Comparison of ENCODE assay signal across 2 cellular contexts in the genomic region with DNA sequence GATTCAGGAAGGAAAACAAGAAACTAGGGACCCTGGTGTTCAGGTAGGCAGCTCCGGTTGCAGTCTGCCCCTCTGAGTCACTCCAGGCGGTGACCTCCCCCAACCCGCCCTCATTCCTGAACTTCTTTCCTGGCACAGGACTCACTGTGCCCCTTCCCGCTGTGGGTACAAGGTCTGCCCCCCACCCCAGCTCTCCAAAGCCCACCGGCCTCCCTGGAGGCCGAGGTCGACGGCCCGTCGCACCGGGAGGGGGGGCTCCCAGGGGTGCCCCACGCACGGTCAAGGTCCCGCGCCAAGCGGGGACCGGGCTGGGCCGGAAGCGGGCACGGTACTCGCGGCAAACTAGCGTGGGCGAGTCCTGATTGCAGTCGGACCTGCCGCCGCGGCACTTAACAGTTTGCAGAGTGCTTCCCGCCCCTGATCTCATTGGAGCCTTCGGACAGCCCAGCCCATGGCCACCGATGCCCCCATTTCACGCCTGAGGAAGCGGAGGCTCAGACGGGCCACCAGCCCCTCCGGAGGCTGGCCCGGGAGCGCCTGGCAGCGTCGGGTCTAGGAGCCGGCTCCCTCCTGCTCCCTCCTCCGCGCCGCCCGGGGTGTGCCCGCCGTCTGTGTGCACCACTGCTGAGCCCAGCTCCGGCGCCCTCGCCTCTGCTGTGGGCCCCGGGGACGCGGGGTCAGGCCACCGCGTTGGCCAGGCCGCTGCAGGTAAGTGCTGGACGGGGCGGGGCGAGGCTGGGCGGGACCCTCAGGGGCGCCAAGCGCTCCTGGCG.
A peak's percentile ranks its signal among the peaks of the same experiment; 100 is the strongest.
TF ChIP-seq lines count a peak whose summit lies in the region.

A gene (plus strand): TSS at position 144 of the 773 bp plus-strand sequence. CDS start 3,549 bp downstream, outside the sequence.

TF ChIP-seq in HEK293, 187 proteins besides CTCF, POLR2A, EP300 and RAD21 (continued from another document):
- TF ChIP-seq, protein P1, sequence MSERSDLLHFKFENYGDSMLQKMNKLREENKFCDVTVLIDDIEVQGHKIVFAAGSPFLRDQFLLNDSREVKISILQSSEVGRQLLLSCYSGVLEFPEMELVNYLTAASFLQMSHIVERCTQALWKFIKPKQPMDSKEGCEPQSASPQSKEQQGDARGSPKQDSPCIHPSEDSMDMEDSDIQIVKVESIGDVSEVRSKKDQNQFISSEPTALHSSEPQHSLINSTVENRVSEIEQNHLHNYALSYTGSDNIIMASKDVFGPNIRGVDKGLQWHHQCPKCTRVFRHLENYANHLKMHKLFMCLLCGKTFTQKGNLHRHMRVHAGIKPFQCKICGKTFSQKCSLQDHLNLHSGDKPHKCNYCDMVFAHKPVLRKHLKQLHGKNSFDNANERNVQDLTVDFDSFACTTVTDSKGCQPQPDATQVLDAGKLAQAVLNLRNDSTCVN (tag by site-specific recombination; optimal IDR thresholded peaks at IDR 0.05), result peak; percentile 23
- TF ChIP-seq ZFHX2 (tag by site-specific recombination; conservative IDR thresholded peaks at IDR 0.05), result peak; percentile 35; the same call in 1 of the 2 replicates
- TF ChIP-seq ZNF48 (tag by site-specific recombination; IDR thresholded peaks at IDR 0.05), result no peak
- no peak for TF ChIP-seq ZNF302 (tag by site-specific recombination; IDR thresholded peaks at IDR 0.05; ENCODE audit: low read depth)

TF ChIP-seq in WTC11, 78 proteins besides CTCF, POLR2A, EP300 and RAD21 (continued from another document):
- TF ChIP-seq, protein P2, sequence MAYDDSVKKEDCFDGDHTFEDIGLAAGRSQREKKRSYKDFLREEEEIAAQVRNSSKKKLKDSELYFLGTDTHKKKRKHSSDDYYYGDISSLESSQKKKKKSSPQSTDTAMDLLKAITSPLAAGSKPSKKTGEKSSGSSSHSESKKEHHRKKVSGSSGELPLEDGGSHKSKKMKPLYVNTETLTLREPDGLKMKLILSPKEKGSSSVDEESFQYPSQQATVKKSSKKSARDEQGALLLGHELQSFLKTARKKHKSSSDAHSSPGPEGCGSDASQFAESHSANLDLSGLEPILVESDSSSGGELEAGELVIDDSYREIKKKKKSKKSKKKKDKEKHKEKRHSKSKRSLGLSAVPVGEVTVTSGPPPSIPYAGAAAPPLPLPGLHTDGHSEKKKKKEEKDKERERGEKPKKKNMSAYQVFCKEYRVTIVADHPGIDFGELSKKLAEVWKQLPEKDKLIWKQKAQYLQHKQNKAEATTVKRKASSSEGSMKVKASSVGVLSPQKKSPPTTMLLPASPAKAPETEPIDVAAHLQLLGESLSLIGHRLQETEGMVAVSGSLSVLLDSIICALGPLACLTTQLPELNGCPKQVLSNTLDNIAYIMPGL (CRISPR knock-in tag; IDR thresholded peaks at IDR 0.05), result peak; percentile 91
- TF ChIP-seq TCF7 (CRISPR knock-in tag; IDR thresholded peaks at IDR 0.05; ENCODE audit: low read depth) (no peak), NR2C2 (CRISPR knock-in tag; IDR thresholded peaks at IDR 0.05) (no peak), NR1H2 (CRISPR knock-in tag; IDR thresholded peaks at IDR 0.05) (no peak), SP1 (CRISPR knock-in tag; conservative IDR thresholded peaks at IDR 0.05) (peak; percentile 41; the same call in 1 of the 2 replicates), JUN (CRISPR knock-in tag; IDR thresholded peaks at IDR 0.05) (no peak), NFYB (CRISPR knock-in tag; conservative IDR thresholded peaks at IDR 0.05; ENCODE audit: low read depth) (no peak), NFE2L1 (CRISPR knock-in tag; IDR thresholded peaks at IDR 0.05) (no peak)
- TF ChIP-seq, protein P3, sequence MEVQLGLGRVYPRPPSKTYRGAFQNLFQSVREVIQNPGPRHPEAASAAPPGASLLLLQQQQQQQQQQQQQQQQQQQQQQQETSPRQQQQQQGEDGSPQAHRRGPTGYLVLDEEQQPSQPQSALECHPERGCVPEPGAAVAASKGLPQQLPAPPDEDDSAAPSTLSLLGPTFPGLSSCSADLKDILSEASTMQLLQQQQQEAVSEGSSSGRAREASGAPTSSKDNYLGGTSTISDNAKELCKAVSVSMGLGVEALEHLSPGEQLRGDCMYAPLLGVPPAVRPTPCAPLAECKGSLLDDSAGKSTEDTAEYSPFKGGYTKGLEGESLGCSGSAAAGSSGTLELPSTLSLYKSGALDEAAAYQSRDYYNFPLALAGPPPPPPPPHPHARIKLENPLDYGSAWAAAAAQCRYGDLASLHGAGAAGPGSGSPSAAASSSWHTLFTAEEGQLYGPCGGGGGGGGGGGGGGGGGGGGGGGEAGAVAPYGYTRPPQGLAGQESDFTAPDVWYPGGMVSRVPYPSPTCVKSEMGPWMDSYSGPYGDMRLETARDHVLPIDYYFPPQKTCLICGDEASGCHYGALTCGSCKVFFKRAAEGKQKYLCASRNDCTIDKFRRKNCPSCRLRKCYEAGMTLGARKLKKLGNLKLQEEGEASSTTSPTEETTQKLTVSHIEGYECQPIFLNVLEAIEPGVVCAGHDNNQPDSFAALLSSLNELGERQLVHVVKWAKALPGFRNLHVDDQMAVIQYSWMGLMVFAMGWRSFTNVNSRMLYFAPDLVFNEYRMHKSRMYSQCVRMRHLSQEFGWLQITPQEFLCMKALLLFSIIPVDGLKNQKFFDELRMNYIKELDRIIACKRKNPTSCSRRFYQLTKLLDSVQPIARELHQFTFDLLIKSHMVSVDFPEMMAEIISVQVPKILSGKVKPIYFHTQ (CRISPR knock-in tag; IDR thresholded peaks at IDR 0.05), result no peak
- TF ChIP-seq, protein P4, sequence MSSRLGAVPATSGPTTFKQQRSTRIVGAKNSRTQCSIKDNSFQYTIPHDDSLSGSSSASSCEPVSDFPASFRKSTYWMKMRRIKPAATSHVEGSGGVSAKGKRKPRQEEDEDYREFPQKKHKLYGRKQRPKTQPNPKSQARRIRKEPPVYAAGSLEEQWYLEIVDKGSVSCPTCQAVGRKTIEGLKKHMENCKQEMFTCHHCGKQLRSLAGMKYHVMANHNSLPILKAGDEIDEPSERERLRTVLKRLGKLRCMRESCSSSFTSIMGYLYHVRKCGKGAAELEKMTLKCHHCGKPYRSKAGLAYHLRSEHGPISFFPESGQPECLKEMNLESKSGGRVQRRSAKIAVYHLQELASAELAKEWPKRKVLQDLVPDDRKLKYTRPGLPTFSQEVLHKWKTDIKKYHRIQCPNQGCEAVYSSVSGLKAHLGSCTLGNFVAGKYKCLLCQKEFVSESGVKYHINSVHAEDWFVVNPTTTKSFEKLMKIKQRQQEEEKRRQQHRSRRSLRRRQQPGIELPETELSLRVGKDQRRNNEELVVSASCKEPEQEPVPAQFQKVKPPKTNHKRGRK (CRISPR knock-in tag; IDR thresholded peaks at IDR 0.05; ENCODE audit: borderline replicate concordance), result no peak
- TF ChIP-seq, protein P5, sequence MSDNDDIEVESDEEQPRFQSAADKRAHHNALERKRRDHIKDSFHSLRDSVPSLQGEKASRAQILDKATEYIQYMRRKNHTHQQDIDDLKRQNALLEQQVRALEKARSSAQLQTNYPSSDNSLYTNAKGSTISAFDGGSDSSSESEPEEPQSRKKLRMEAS (CRISPR knock-in tag; IDR thresholded peaks at IDR 0.05), result peak; percentile 67
- TF ChIP-seq, protein P6, sequence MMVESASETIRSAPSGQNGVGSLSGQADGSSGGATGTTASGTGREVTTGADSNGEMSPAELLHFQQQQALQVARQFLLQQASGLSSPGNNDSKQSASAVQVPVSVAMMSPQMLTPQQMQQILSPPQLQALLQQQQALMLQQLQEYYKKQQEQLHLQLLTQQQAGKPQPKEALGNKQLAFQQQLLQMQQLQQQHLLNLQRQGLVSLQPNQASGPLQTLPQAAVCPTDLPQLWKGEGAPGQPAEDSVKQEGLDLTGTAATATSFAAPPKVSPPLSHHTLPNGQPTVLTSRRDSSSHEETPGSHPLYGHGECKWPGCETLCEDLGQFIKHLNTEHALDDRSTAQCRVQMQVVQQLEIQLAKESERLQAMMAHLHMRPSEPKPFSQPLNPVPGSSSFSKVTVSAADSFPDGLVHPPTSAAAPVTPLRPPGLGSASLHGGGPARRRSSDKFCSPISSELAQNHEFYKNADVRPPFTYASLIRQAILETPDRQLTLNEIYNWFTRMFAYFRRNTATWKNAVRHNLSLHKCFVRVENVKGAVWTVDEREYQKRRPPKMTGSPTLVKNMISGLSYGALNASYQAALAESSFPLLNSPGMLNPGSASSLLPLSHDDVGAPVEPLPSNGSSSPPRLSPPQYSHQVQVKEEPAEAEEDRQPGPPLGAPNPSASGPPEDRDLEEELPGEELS (CRISPR knock-in tag; IDR thresholded peaks at IDR 0.05), result 0 out of 2 replicates have a peak, but pooled peaks have one; percentile 47
- TF ChIP-seq, protein P7, sequence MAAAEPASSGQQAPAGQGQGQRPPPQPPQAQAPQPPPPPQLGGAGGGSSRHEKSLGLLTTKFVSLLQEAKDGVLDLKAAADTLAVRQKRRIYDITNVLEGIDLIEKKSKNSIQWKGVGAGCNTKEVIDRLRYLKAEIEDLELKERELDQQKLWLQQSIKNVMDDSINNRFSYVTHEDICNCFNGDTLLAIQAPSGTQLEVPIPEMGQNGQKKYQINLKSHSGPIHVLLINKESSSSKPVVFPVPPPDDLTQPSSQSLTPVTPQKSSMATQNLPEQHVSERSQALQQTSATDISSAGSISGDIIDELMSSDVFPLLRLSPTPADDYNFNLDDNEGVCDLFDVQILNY (CRISPR knock-in tag; IDR thresholded peaks at IDR 0.05), result 0 out of 2 replicates have a peak, but pooled peaks have one; percentile 24
